In genomic region chr9:100069068-100069467, GRCh38 we compare ENCODE assay signal across 5 cellular contexts. TPM values are rescaled to one million over a fixed set of nuclear protein-coding genes. Genes with fewer than 3 reads are reported as not detected.
DNase-seq lines count a peak whose midpoint lies in the region; ATAC-seq, FAIRE-seq and TF ChIP-seq lines count a peak whose summit lies in the region.
"Not testable (repeated sequence)": the region's sequence is repeated elsewhere in the genome, so short reads cannot be mapped to it uniquely, and the experiment has no call there.

No MANE protein-coding gene starts in this region.

- in situ Hi-C loops in K562 (cut with MboI) = not testable (repeated sequence)

- not testable (repeated sequence) for TF ChIP-seq RAD21 in K562 (CRISPR knock-in tag; conservative IDR thresholded peaks at IDR 0.05 in 1 of 2, IDR thresholded peaks at IDR 0.05 in 1 of 2)

- not testable (repeated sequence) for H2AFZ ChIP-seq in K562 (ENCODE audit: low read depth, low read length)

- ATAC-seq in K562; stimulated activated naive B cell treated with anti-CD40 and anti-IgM and Interleukin-4, amounts not matched to agents 10 μg/mL and 1 μg/mL and 100 μg/mL, for 72 hours (replicated peaks): not testable (repeated sequence)

- peaks cover 27 to 36% of the 10 kb centered on the region in 2 experiments; a peak in 4 of 5 replicates for H3K4me1 ChIP-seq in K562 (replicated peaks in 1 of 2; ENCODE audit: control insufficient read depth in 2 of 2, insufficient read depth in 2 of 2, low read length in 2 of 2)

- not testable (repeated sequence) for H3K4me3 Mint-ChIP-seq in stimulated activated naive B cell treated with anti-CD40 and anti-IgM and Interleukin-4, amounts not matched to agents 10 μg/mL and 1 μg/mL and 100 μg/mL, for 72 hours

- H3K9me3 Mint-ChIP-seq in stimulated activated naive B cell treated with anti-CD40 and anti-IgM and Interleukin-4, amounts not matched to agents 10 μg/mL and 1 μg/mL and 100 μg/mL, for 72 hours = not testable (repeated sequence)

- not testable (repeated sequence) for H3K9ac ChIP-seq in K562 (ENCODE audit: insufficient read depth in 1 of 2, low read depth in 2 of 2, low read length in 2 of 2)

- H3K4me3 ChIP-seq in K562 = not testable (repeated sequence)

- not testable (repeated sequence) for H3K36me3 Mint-ChIP-seq in stimulated activated naive B cell treated with anti-CD40 and anti-IgM and Interleukin-4, amounts not matched to agents 10 μg/mL and 1 μg/mL and 100 μg/mL, for 72 hours

- H3K4me2 ChIP-seq in K562 (ENCODE audit: insufficient read depth, low read length) = not testable (repeated sequence)

- not testable (repeated sequence) for H3K27me3 ChIP-seq in K562 (ENCODE audit: control insufficient read depth in 2 of 2, insufficient read depth in 2 of 2, low read length in 2 of 2)

- POLR2A ChIA-PET in K562 (lab: Yijun Ruan, JAX) = not testable (repeated sequence)

- peak; percentile 42 for FAIRE-seq in G401.6 (lab: Jason Lieb, UNC)
- FAIRE-seq in K562 (lab: Jason Lieb, UNC) = not testable (repeated sequence)
- peak; percentile 84 for FAIRE-seq in frontal cortex (lab: Jason Lieb, UNC)
- FAIRE-seq in islet of Langerhans (lab: Jason Lieb, UNC) = peak; percentile 76

- H3K36me3 ChIP-seq in K562 (ENCODE audit: control insufficient read depth, insufficient read depth, low read length) = not testable (repeated sequence)

- WGBS in K562 (ENCODE audit: insufficient coverage, low coverage, missing lambda C conversion rate) = no CpG with 5 or more reads among the region's 3 CpGs

- DNase-seq in K562 (ENCODE audit: extremely low read depth in 1 of 4, low spot score in 3 of 4); frontal cortex (ENCODE audit: low spot score in 2 of 2); stimulated activated naive B cell treated with anti-CD40 and anti-IgM and Interleukin-4, amounts not matched to agents 10 μg/mL and 1 μg/mL and 100 μg/mL, for 72 hours: not testable (repeated sequence)

- not testable (repeated sequence) for H3K9me1 ChIP-seq in K562 (ENCODE audit: control insufficient read depth, insufficient read depth, low read length)

- H3K27me3 Mint-ChIP-seq in stimulated activated naive B cell treated with anti-CD40 and anti-IgM and Interleukin-4, amounts not matched to agents 10 μg/mL and 1 μg/mL and 100 μg/mL, for 72 hours = not testable (repeated sequence)

- not testable (repeated sequence) for TF ChIP-seq EP300 in K562 (IDR thresholded peaks at IDR 0.05; ENCODE audit: low read length)

- H4K20me1 ChIP-seq in K562 (replicated peaks; ENCODE audit: control insufficient read depth, insufficient read depth, low read length) = not testable (repeated sequence)

- CTCF ChIA-PET in K562 (lab: Yijun Ruan, JAX; ENCODE audit: low intra/inter-chr PET ratio) = not testable (repeated sequence)

- TF ChIP-seq POLR2A in K562 (conservative IDR thresholded peaks at IDR 0.05) = not testable (repeated sequence)

- BruUV-seq in K562 (replicated peaks; lab: Mats Ljungman, UMichigan) = not testable (repeated sequence)

- not testable (repeated sequence) for H3K9me3 ChIP-seq in K562 (replicated peaks; ENCODE audit: control insufficient read depth, insufficient read depth, low read depth, low read length)

- intact Hi-C loops in K562 (cut with micrococcal nuclease) = not testable (repeated sequence)

- peak overlapping the region; percentile 62 for H3K27ac Mint-ChIP-seq in stimulated activated naive B cell treated with anti-CD40 and anti-IgM and Interleukin-4, amounts not matched to agents 10 μg/mL and 1 μg/mL and 100 μg/mL, for 72 hours

- H3K79me2 ChIP-seq in K562 (ENCODE audit: control insufficient read depth, insufficient read depth, low read length) = peaks cover 73% of the 10 kb centered on the region

- peaks cover 26 to 53% of the 10 kb centered on the region in 2 donors for H3K4me1 Mint-ChIP-seq in stimulated activated naive B cell treated with anti-CD40 and anti-IgM and Interleukin-4, amounts not matched to agents 10 μg/mL and 1 μg/mL and 100 μg/mL, for 72 hours

- H3K27ac ChIP-seq in K562 (ENCODE audit: extremely low read depth, low read depth, low read length) = not testable (repeated sequence)

- not testable (repeated sequence) for TF ChIP-seq CTCF in K562 (IDR thresholded peaks at IDR 0.05 in 2 of 3, conservative IDR thresholded peaks at IDR 0.05 in 1 of 3; ENCODE audit: insufficient read depth in 2 of 3, low read depth in 1 of 3, low read length in 3 of 3)

TF ChIP-seq in K562, 482 proteins besides CTCF, POLR2A, EP300 and RAD21:
- peak; percentile 44; the same call in 1 of the 2 replicates for TF ChIP-seq ARID1B (IDR thresholded peaks at IDR 0.05)
- TF ChIP-seq NCOR1 (IDR thresholded peaks at IDR 0.05) = 0 out of 2 replicates have a peak, but pooled peaks have one; percentile 10
- TF ChIP-seq CBFA2T2 (conservative IDR thresholded peaks at IDR 0.05) = 0 out of 2 replicates have a peak, but pooled peaks have one; percentile 4
- 0 out of 2 replicates have a peak, but pooled peaks have one; percentile 61 for TF ChIP-seq SMARCE1 (IDR thresholded peaks at IDR 0.05)
- peak; percentile 56 for TF ChIP-seq CBFA2T3 (IDR thresholded peaks at IDR 0.05)
- peak; percentile 51; the same call in 1 of the 2 replicates for TF ChIP-seq SMARCA4 (IDR thresholded peaks at IDR 0.05)
- peak in 1 of 2 experiments; percentile 21; a peak in 1 of 4 replicates for TF ChIP-seq TRIM24 (IDR thresholded peaks at IDR 0.05)
- TF ChIP-seq DPF2 (IDR thresholded peaks at IDR 0.05) = peak; percentile 64
TF ChIP-seq in K562: peak in this region for 8; not testable (repeated sequence) for 474.

RNA-seq across cellular contexts. Expression of gene ERP44, which starts 29.7 kb away (rescaled TPM):
- total RNA-seq in K562 (2011; cell fraction: chromatin; rRNA removed; ENCODE audit: low replicate concordance) = 13.0 and 31.7 TPM in 2 replicates
- total RNA-seq in K562 (2011; cell fraction: nucleolus; rRNA removed) = 15.8 and 16.5 TPM in 2 replicates
- total RNA-seq in K562 (2011; cell fraction: nucleoplasm; rRNA removed) = 28.2 and 28.9 TPM in 2 replicates
- total RNA-seq in K562 (2014; rRNA removed) (9.2 and 11.4 TPM in 2 replicates), K562 (2014; rRNA removed; fragmentation: Illumina TruSeq; extraction: Trizol) (18.4 and 19.0 TPM in 2 replicates), K562 (2015; rRNA removed; fragmentation: Illumina TruSeq; extraction: Trizol) (21.8 and 22.6 TPM in 2 replicates), K562 (2021) (14.8 and 16.0 TPM in 2 replicates), frontal cortex (24.5 TPM)
- polyA plus RNA-seq in K562 (2011; rRNA removed) (13.6 and 15.9 TPM in 2 replicates), K562 (2014; fragmentation: Illumina TruSeq; extraction: Trizol) (19.7 and 23.4 TPM in 2 replicates), K562 (2014; fragmentation: Nextera tagmentation; extraction: Ambion mirVana) (10 to 100 TPM; 10.8 to 11.2 TPM), K562 (2014; rRNA removed) (13.0 and 13.1 TPM in 2 replicates)
- 4.4 and 8.7 TPM in 2 replicates for polyA plus RNA-seq in K562 (2011; cell fraction: cytosol; rRNA removed)
- 6.9 and 12.3 TPM in 2 replicates for polyA plus RNA-seq in K562 (2011; cell fraction: nucleus; rRNA removed)
- 17.1 and 24.6 TPM in 2 replicates for polyA plus RNA-seq in K562 (2012)
- polyA minus RNA-seq in K562 (2011; rRNA and poly(A)+ RNA removed) = 10.9 and 16.5 TPM in 2 replicates
- 9.2 and 9.9 TPM in 2 replicates for polyA minus RNA-seq in K562 (2011; cell fraction: cytosol; rRNA and poly(A)+ RNA removed)
- polyA minus RNA-seq in K562 (2011; cell fraction: nucleus; rRNA and poly(A)+ RNA removed) = 10.1 and 20.0 TPM in 2 replicates

RNA-seq across cellular contexts. Expression of gene INVS, which starts 30.0 kb away (rescaled TPM):
- 61.9 and 123 TPM in 2 replicates for total RNA-seq in K562 (2011; cell fraction: chromatin; rRNA removed; ENCODE audit: low replicate concordance)
- total RNA-seq in K562 (2011; cell fraction: nucleolus; rRNA removed) = 31.5 and 34.7 TPM in 2 replicates
- 62.6 and 89.5 TPM in 2 replicates for total RNA-seq in K562 (2011; cell fraction: nucleoplasm; rRNA removed)
- total RNA-seq in K562 (2014; rRNA removed) (9.2 and 10.9 TPM in 2 replicates), K562 (2014; rRNA removed; fragmentation: Illumina TruSeq; extraction: Trizol) (12.5 and 12.7 TPM in 2 replicates), K562 (2015; rRNA removed; fragmentation: Illumina TruSeq; extraction: Trizol) (11.2 and 12.9 TPM in 2 replicates), K562 (2021) (9.0 and 10.1 TPM in 2 replicates), frontal cortex (15.1 TPM)
- polyA plus RNA-seq in K562 (2011; rRNA removed) (17.9 and 18.5 TPM in 2 replicates), K562 (2014; fragmentation: Illumina TruSeq; extraction: Trizol) (8.2 and 10.0 TPM in 2 replicates), K562 (2014; fragmentation: Nextera tagmentation; extraction: Ambion mirVana) (under 1 TPM; 0.77 to 0.91 TPM), K562 (2014; rRNA removed) (9.6 and 10.2 TPM in 2 replicates)
- polyA plus RNA-seq in K562 (2011; cell fraction: cytosol; rRNA removed) = 5.7 and 8.4 TPM in 2 replicates
- polyA plus RNA-seq in K562 (2011; cell fraction: nucleus; rRNA removed) = 42.8 and 47.5 TPM in 2 replicates
- 7.0 and 8.8 TPM in 2 replicates for polyA plus RNA-seq in K562 (2012)
- polyA minus RNA-seq in K562 (2011; rRNA and poly(A)+ RNA removed) = 46.9 and 55.3 TPM in 2 replicates
- polyA minus RNA-seq in K562 (2011; cell fraction: cytosol; rRNA and poly(A)+ RNA removed) = 8.7 and 13.2 TPM in 2 replicates
- polyA minus RNA-seq in K562 (2011; cell fraction: nucleus; rRNA and poly(A)+ RNA removed) = 32.9 and 60.0 TPM in 2 replicates
